1 cellular context compared by ENCODE assay signal in the genomic region with DNA sequence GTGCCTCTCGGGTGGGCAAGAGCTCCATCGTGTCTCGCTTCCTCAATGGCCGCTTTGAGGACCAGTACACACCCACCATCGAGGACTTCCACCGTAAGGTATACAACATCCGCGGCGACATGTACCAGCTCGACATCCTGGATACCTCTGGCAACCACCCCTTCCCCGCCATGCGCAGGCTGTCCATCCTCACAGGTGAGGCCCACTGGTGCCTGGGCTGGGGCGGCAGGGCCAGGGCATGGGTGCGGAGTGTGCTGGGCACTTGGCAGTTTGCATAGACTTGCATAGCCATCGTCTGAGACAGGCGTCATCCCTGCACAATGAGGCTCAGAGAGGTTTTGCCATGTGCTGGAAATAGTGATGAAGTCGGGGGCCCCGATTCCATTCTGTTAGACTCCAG.
TF ChIP-seq lines count a peak whose summit lies in the region.

No MANE protein-coding gene starts in this region.

TF ChIP-seq in H1, 55 proteins besides CTCF, POLR2A, EP300 and RAD21 (continued from another document):
- TF ChIP-seq RXRA (IDR thresholded peaks at IDR 0.05; ENCODE audit: insufficient read depth, low read depth, low read length), result no peak
- TF ChIP-seq NANOG (IDR thresholded peaks at IDR 0.05; ENCODE audit: insufficient read depth, low read depth, low read length, poor library complexity, severe bottlenecking), result no peak
- TF ChIP-seq CBX5 (IDR thresholded peaks at IDR 0.05; ENCODE audit: low read depth, low read length), result no peak
- TF ChIP-seq POLR2AphosphoS5 (IDR thresholded peaks at IDR 0.05; ENCODE audit: low read depth, low read length), result no peak
- no peak for TF ChIP-seq BRCA1 (IDR thresholded peaks at IDR 0.05; ENCODE audit: low read depth, low read length)
- TF ChIP-seq YY1 (IDR thresholded peaks at IDR 0.05; ENCODE audit: low read depth, low read length), result no peak
- no peak for TF ChIP-seq PHF8 (conservative IDR thresholded peaks at IDR 0.05; ENCODE audit: low read depth, low read length)
- TF ChIP-seq TCF12 (IDR thresholded peaks at IDR 0.05; ENCODE audit: low read depth, low read length), result no peak
- TF ChIP-seq BACH1 (IDR thresholded peaks at IDR 0.05; ENCODE audit: low read length), result no peak
- no peak for TF ChIP-seq MAX (IDR thresholded peaks at IDR 0.05)
- no peak for TF ChIP-seq TAF7 (optimal IDR thresholded peaks at IDR 0.05; ENCODE audit: borderline replicate concordance, low read depth, low read length)
- TF ChIP-seq, protein P1, sequence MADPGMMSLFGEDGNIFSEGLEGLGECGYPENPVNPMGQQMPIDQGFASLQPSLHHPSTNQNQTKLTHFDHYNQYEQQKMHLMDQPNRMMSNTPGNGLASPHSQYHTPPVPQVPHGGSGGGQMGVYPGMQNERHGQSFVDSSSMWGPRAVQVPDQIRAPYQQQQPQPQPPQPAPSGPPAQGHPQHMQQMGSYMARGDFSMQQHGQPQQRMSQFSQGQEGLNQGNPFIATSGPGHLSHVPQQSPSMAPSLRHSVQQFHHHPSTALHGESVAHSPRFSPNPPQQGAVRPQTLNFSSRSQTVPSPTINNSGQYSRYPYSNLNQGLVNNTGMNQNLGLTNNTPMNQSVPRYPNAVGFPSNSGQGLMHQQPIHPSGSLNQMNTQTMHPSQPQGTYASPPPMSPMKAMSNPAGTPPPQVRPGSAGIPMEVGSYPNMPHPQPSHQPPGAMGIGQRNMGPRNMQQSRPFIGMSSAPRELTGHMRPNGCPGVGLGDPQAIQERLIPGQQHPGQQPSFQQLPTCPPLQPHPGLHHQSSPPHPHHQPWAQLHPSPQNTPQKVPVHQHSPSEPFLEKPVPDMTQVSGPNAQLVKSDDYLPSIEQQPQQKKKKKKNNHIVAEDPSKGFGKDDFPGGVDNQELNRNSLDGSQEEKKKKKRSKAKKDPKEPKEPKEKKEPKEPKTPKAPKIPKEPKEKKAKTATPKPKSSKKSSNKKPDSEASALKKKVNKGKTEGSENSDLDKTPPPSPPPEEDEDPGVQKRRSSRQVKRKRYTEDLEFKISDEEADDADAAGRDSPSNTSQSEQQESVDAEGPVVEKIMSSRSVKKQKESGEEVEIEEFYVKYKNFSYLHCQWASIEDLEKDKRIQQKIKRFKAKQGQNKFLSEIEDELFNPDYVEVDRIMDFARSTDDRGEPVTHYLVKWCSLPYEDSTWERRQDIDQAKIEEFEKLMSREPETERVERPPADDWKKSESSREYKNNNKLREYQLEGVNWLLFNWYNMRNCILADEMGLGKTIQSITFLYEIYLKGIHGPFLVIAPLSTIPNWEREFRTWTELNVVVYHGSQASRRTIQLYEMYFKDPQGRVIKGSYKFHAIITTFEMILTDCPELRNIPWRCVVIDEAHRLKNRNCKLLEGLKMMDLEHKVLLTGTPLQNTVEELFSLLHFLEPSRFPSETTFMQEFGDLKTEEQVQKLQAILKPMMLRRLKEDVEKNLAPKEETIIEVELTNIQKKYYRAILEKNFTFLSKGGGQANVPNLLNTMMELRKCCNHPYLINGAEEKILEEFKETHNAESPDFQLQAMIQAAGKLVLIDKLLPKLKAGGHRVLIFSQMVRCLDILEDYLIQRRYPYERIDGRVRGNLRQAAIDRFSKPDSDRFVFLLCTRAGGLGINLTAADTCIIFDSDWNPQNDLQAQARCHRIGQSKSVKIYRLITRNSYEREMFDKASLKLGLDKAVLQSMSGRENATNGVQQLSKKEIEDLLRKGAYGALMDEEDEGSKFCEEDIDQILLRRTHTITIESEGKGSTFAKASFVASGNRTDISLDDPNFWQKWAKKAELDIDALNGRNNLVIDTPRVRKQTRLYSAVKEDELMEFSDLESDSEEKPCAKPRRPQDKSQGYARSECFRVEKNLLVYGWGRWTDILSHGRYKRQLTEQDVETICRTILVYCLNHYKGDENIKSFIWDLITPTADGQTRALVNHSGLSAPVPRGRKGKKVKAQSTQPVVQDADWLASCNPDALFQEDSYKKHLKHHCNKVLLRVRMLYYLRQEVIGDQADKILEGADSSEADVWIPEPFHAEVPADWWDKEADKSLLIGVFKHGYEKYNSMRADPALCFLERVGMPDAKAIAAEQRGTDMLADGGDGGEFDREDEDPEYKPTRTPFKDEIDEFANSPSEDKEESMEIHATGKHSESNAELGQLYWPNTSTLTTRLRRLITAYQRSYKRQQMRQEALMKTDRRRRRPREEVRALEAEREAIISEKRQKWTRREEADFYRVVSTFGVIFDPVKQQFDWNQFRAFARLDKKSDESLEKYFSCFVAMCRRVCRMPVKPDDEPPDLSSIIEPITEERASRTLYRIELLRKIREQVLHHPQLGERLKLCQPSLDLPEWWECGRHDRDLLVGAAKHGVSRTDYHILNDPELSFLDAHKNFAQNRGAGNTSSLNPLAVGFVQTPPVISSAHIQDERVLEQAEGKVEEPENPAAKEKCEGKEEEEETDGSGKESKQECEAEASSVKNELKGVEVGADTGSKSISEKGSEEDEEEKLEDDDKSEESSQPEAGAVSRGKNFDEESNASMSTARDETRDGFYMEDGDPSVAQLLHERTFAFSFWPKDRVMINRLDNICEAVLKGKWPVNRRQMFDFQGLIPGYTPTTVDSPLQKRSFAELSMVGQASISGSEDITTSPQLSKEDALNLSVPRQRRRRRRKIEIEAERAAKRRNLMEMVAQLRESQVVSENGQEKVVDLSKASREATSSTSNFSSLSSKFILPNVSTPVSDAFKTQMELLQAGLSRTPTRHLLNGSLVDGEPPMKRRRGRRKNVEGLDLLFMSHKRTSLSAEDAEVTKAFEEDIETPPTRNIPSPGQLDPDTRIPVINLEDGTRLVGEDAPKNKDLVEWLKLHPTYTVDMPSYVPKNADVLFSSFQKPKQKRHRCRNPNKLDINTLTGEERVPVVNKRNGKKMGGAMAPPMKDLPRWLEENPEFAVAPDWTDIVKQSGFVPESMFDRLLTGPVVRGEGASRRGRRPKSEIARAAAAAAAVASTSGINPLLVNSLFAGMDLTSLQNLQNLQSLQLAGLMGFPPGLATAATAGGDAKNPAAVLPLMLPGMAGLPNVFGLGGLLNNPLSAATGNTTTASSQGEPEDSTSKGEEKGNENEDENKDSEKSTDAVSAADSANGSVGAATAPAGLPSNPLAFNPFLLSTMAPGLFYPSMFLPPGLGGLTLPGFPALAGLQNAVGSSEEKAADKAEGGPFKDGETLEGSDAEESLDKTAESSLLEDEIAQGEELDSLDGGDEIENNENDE (IDR thresholded peaks at IDR 0.05; ENCODE audit: insufficient replicate concordance, low read length), result no peak
- TF ChIP-seq CHD2 (IDR thresholded peaks at IDR 0.05; ENCODE audit: low read length), result no peak
- TF ChIP-seq SP4 (IDR thresholded peaks at IDR 0.05; ENCODE audit: low read length), result no peak
